ENCODE assay signal across 1 cellular context in the genomic region with DNA sequence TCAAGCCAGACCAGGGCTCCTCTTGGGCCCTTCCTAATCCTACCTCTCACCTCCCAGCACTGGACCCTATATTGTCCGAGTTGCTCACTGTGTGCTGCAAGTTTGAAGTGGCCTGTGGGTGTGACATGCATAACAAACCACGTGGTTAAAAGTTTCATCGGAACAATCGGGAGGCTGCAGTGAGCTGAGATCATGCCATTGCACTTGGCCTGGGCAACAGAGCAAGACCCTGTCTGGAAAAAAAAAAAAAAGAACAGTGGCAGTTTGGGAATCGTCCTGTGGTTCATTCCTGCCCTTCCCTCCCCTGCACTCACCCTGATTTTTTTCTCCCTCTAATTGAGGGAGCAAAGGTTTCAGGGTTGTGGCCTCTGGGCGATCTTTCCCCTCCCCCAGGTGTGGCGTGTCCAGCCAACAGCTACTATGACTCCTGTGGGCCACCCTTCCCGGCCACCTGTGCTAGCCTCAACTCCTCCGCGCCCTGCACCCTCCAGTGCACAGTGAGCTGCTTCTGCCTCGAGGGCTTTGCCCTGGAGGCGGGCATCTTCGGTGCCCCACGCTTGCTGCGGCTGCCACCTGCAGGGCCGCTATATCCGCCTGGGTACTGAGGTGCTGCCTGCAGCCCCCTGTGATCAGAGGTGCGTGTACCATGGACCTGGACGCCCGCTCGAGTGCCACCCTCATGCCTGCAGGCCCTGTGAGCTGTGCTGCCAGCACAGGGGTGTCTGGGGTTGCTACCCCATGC.
TF ChIP-seq lines count a peak whose summit lies in the region.

No MANE protein-coding gene starts in this region.

TF ChIP-seq in A549, 52 proteins besides CTCF, POLR2A, EP300 and RAD21 (continued from another document):
- TF ChIP-seq, protein P1, sequence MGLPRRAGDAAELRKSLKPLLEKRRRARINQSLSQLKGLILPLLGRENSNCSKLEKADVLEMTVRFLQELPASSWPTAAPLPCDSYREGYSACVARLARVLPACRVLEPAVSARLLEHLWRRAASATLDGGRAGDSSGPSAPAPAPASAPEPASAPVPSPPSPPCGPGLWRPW (IDR thresholded peaks at IDR 0.05) = no peak
